In genomic region chr4:48779998-48780866, GRCh38 we compare ENCODE assay signal across 8 cellular contexts. TPM values are rescaled to one million over a fixed set of nuclear protein-coding genes. Genes with fewer than 3 reads are reported as not detected.
DNase-seq lines count a peak whose midpoint lies in the region; ATAC-seq and TF ChIP-seq lines count a peak whose summit lies in the region.

FRYL (minus strand) TSS chr4:48780279; CDS start chr4:48634410, 145,869 bp downstream.

- no peak for TF ChIP-seq CTCF in PC-3 (conservative IDR thresholded peaks at IDR 0.05; ENCODE audit: low read depth, low read length)
- TF ChIP-seq CTCF in epithelial cell of esophagus (IDR thresholded peaks at IDR 0.05; ENCODE audit: insufficient read depth, low read depth, low read length, missing control alignments) = no peak

- H3K27me3 ChIP-seq in PC-3 (ENCODE audit: low read length) (no peaks in the 10 kb centered on the region), mononuclear cell (ENCODE audit: insufficient read depth, low read length) (no peaks in the 10 kb centered on the region)

- POLR2A ChIA-PET in PC-3 (lab: Charles Lee; ENCODE audit: unreplicated experiment) = interaction anchor here (0.6 kb wide), 2 partner anchors 37 to 181 kb away, joined by 4 to 5 read pairs; no protein-coding TSS in a partner anchor

- H3K9me3 ChIP-seq in PC-3 (ENCODE audit: low read length) = no peaks in the 10 kb centered on the region
- H3K9me3 ChIP-seq in mononuclear cell (ENCODE audit: low read depth, low read length) = no peaks in the 10 kb centered on the region

- ATAC-seq in GM21576 (IDR thresholded peaks at IDR 0.05; ENCODE audit: unreplicated experiment) (peak; percentile 90), PC-3 (peak; percentile 92)

- H3K27ac ChIP-seq in PC-3 (ENCODE audit: low read length) = peak within 1 kb of the TSS; percentile 75

- no peaks in the 10 kb centered on the region for H3K36me3 ChIP-seq in PC-3 (ENCODE audit: low read depth, low read length)

- peak within 1 kb of the TSS; percentile 87 for H2AFZ ChIP-seq in PC-3 (ENCODE audit: low read length)

- H3K4me1 ChIP-seq in PC-3 (ENCODE audit: insufficient read depth, low read length) (peaks cover 19% of the 10 kb centered on the region; the same call in 1 of the 2 replicates), mononuclear cell (ENCODE audit: insufficient read depth, low read length) (peaks cover 30% of the 10 kb centered on the region)

- no peaks in the 10 kb centered on the region for H3K9me2 ChIP-seq in PC-3 (replicated peaks; ENCODE audit: low read length)

- peak; percentile 98 for DNase-seq in DMS114 treated with DMSO at 0.1 percent for 48 hours (lab: John Stamatoyannopoulos, UW; ENCODE audit: unreplicated experiment)
- peak; percentile 97 for DNase-seq in PC-3
- peak; percentile 96 for DNase-seq in activated T-cell treated with anti-CD3 and anti-CD28 coated beads for 48 hours (ENCODE audit: low read depth)
- peak; percentile 100 for DNase-seq in epithelial cell of esophagus (ENCODE audit: low read depth)
- DNase-seq in stimulated activated CD8-positive, alpha-beta memory T cell treated with anti-CD3 and anti-CD28 coated beads, Interleukin-4, amount 100 ng/mL, for 24 hours (ENCODE audit: low read depth) = peak; percentile 96

- intact Hi-C loops in PC-3 (cut with micrococcal nuclease) = loop anchor here (1.0 to 5.0 kb wide), 5 partner anchors 51 to 201 kb away; partner anchors contain the start of genes OCIAD1 and OCIAD2

- TF ChIP-seq EP300 in Ishikawa (IDR thresholded peaks at IDR 0.05; ENCODE audit: borderline replicate concordance) = no peak

- peaks cover 15% of the 10 kb centered on the region for H4K20me1 ChIP-seq in PC-3 (ENCODE audit: low read length)

- CTCF ChIA-PET in PC-3 (lab: Charles Lee) = no interaction called here

- H3F3A ChIP-seq in PC-3 (ENCODE audit: low read length, unreplicated experiment) = no peaks in the 10 kb centered on the region

- no peak for TF ChIP-seq RAD21 in Ishikawa (IDR thresholded peaks at IDR 0.05; ENCODE audit: low read depth)

- H3K4me3 ChIP-seq in PC-3 (ENCODE audit: low read length) (peak within 1 kb of the TSS; percentile 79), epithelial cell of esophagus (ENCODE audit: low read length) (peak within 1 kb of the TSS; percentile 90), mononuclear cell (ENCODE audit: low read length) (peak within 1 kb of the TSS; percentile 84)

- peak within 1 kb of the TSS; percentile 89 for H3K9ac ChIP-seq in PC-3 (ENCODE audit: low read length)

- BruUV-seq in PC-3 (replicated peaks; lab: Mats Ljungman, UMichigan) = no TSS peak

- peaks cover 42% of the 10 kb centered on the region for H3K79me2 ChIP-seq in PC-3 (ENCODE audit: low read length)

- H3K4me2 ChIP-seq in PC-3 (ENCODE audit: low read length) = peak within 1 kb of the TSS; percentile 93

TF ChIP-seq in Ishikawa, 13 proteins besides CTCF, POLR2A, EP300 and RAD21:
- peak; percentile 39; the same call in 1 of the 2 replicates for TF ChIP-seq CEBPB (IDR thresholded peaks at IDR 0.05)
- no peak for TF ChIP-seq NFIC (IDR thresholded peaks at IDR 0.05)
- peak; percentile 31; the same call in 1 of the 2 replicates for TF ChIP-seq YY1 (IDR thresholded peaks at IDR 0.05; ENCODE audit: low read depth)
- TF ChIP-seq EGR1 (IDR thresholded peaks at IDR 0.05) = no peak
- peak; percentile 52; the same call in 1 of the 2 replicates for TF ChIP-seq CREB1 (IDR thresholded peaks at IDR 0.05; ENCODE audit: low read depth)
- TF ChIP-seq TAF1 (IDR thresholded peaks at IDR 0.05; ENCODE audit: low read depth) = peak; percentile 75; the same call in 1 of the 2 replicates
TF ChIP-seq in Ishikawa: peak in this region for 4.

RNA-seq across cellular contexts. Expression of gene FRYL, which starts in this region (rescaled TPM):
- total RNA-seq in PC-3 (2014; rRNA removed) (29.9 and 31.3 TPM in 2 replicates), mononuclear cell (97.3 TPM)

Comparison
In these comparisons a context has a peak if more than half of its experiments do, and no peak if none do; other contexts are left out.
1. Peak in every context shown above with its lines: DNase-seq, ATAC-seq, H3K4me3 ChIP-seq and H3K27ac ChIP-seq.